In the genomic region with DNA sequence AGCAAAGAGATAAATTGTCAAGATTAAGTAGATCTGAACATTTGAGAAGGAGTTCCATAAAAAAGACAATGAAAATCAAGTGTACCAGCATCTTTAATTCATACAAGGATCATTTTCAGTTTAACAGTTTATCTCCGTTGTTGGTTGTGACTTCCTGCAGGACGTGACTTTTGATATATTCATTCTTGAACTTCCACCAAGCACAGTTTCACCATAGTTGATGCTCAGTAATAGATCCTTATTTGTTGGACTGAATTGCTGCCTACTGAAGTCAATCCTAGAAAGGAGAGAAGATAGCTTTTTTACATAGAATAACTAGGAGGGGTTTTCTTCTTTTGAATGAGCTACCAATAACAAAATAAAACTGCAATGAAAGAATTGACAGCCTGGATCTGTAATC, we compare ENCODE assay signal across 1 cellular context.
TF ChIP-seq lines count a peak whose summit lies in the region.

No MANE protein-coding gene starts in this region.

TF ChIP-seq in IMR-90, 13 proteins besides CTCF, POLR2A, EP300 and RAD21:
- TF ChIP-seq, protein P1, sequence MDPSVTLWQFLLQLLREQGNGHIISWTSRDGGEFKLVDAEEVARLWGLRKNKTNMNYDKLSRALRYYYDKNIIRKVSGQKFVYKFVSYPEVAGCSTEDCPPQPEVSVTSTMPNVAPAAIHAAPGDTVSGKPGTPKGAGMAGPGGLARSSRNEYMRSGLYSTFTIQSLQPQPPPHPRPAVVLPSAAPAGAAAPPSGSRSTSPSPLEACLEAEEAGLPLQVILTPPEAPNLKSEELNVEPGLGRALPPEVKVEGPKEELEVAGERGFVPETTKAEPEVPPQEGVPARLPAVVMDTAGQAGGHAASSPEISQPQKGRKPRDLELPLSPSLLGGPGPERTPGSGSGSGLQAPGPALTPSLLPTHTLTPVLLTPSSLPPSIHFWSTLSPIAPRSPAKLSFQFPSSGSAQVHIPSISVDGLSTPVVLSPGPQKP (IDR thresholded peaks at IDR 0.05; ENCODE audit: borderline replicate concordance, low read depth, low read length): no peak
- no peak for TF ChIP-seq SMC3 (IDR thresholded peaks at IDR 0.05; ENCODE audit: low read depth, low read length)
- no peak for TF ChIP-seq NFE2L2 (IDR thresholded peaks at IDR 0.05; ENCODE audit: low read depth, low read length)
- TF ChIP-seq CEBPB (IDR thresholded peaks at IDR 0.05; ENCODE audit: low read depth, low read length): no peak
- TF ChIP-seq, protein P2, sequence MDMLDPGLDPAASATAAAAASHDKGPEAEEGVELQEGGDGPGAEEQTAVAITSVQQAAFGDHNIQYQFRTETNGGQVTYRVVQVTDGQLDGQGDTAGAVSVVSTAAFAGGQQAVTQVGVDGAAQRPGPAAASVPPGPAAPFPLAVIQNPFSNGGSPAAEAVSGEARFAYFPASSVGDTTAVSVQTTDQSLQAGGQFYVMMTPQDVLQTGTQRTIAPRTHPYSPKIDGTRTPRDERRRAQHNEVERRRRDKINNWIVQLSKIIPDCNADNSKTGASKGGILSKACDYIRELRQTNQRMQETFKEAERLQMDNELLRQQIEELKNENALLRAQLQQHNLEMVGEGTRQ (IDR thresholded peaks at IDR 0.05; ENCODE audit: low read depth, low read length): no peak
- TF ChIP-seq RFX5 (IDR thresholded peaks at IDR 0.05; ENCODE audit: low read depth, low read length): no peak
- TF ChIP-seq MXI1 (IDR thresholded peaks at IDR 0.05; ENCODE audit: borderline replicate concordance, low read depth, low read length): no peak
- no peak for TF ChIP-seq RCOR1 (IDR thresholded peaks at IDR 0.05; ENCODE audit: insufficient replicate concordance, low read length)
- TF ChIP-seq MAFK (IDR thresholded peaks at IDR 0.05; ENCODE audit: low read depth, low read length): no peak
- TF ChIP-seq BHLHE40 (IDR thresholded peaks at IDR 0.05; ENCODE audit: low read depth, low read length): no peak
- no peak for TF ChIP-seq FOS (IDR thresholded peaks at IDR 0.05; ENCODE audit: low read depth, low read length)
- no peak for TF ChIP-seq CHD1 (IDR thresholded peaks at IDR 0.05; ENCODE audit: low read depth, low read length)
- TF ChIP-seq MAZ (IDR thresholded peaks at IDR 0.05; ENCODE audit: borderline replicate concordance, low read depth, low read length): no peak
TF ChIP-seq in IMR-90: peak in this region for 0.
